20 cellular contexts compared by ENCODE assay signal in the genomic region with DNA sequence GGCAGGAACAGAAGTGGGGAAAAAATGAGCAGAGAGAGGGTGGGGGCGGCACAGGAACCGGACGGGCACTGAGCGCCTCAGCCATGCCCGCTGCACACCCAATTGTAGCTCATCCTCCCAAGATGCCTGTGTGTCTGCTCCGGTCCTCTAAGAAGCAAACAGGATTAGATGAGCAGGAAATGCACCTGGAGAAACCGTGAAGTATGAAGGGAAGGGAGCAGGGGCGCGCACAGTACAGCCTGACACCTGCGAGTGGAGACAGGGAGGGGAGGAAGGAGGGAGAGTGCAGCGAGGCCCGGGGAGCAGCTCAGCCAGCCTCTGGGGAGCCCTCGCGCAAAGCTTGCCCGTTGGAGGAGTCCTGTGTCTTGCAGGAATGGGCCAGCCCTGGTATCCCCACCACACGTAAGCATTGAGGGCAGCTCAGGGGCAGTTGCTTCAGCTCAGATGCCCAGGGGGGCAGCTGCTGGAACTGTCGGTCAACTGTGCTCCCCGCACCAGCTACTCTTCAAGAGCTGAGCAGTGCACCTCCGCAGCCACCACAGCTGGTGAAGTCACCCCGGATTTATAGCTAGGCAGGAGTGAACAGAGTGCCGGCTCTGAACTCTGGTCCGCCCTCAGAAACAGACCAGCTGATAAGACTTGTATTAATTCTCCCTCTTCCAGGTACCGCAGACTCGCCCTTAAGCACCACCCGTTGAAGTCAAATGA. TPM values are rescaled to one million over a fixed set of nuclear protein-coding genes. Genes with fewer than 3 reads are reported as not detected.
DNase-seq lines count a peak whose midpoint lies in the region; ATAC-seq and TF ChIP-seq lines count a peak whose summit lies in the region.
"Had no signal": no experiment of that assay in that cellular context is flagged by ENCODE, and none has a peak within 500 bp of the region (broad histone marks: within the 10 kb centered on the region; RNA-seq: fewer than 3 reads in every experiment).

No MANE protein-coding gene starts in this region.

- no peaks in the 10 kb centered on the region for H4K20me1 ChIP-seq in BLaER1 treated with 17β-estradiol and CSF1 and Interleukin-3, amounts not matched to agents 10 nM and 100 nM
- H4K20me1 ChIP-seq in IMR-90 (ENCODE audit: insufficient read depth, low read length) = no peaks in the 10 kb centered on the region

- H3K79me1 ChIP-seq in IMR-90 (ENCODE audit: low read depth in 1 of 2, low read length in 2 of 2) = no peaks in the 10 kb centered on the region

- no peaks in the 10 kb centered on the region for H3K36me3 Mint-ChIP-seq in activated naive CD8-positive, alpha-beta T cell treated with anti-CD3 and anti-CD28 coated beads, Interleukin-2, amount 50 U/mL, for 24 hours (ENCODE audit: low read depth)
- H3K36me3 Mint-ChIP-seq in naive thymus-derived CD8-positive, alpha-beta T cell = no peaks in the 10 kb centered on the region

- no peak overlapping the region for H4K5ac ChIP-seq in IMR-90 (ENCODE audit: low read depth, low read length)

- H2BK20ac ChIP-seq in IMR-90 (ENCODE audit: low read depth, low read length) = no peak overlapping the region

- POLR2A ChIA-PET in IMR-90 (lab: Charles Lee; ENCODE audit: unreplicated experiment) = no interaction called here
- POLR2A ChIA-PET in naive thymus-derived CD8-positive, alpha-beta T cell (lab: Charles Lee) = interaction anchor here (2.3 kb wide), 1 partner anchor 10 kb away, joined by 7 read pairs; no protein-coding TSS in a partner anchor

- H3K36me3 ChIP-seq in BLaER1 treated with 17β-estradiol and CSF1 and Interleukin-3, amounts not matched to agents 10 nM and 100 nM = no peaks in the 10 kb centered on the region
- no peaks in the 10 kb centered on the region for H3K36me3 ChIP-seq in IMR-90 (ENCODE audit: control insufficient read depth, insufficient read depth, low read length)
- H3K36me3 ChIP-seq: left lung, prostate gland, SJSA1, spleen, thyroid gland had no signal

- H2AK9ac ChIP-seq in IMR-90 (replicated peaks; ENCODE audit: low read depth, low read length, poor library complexity) = no peak overlapping the region

- dilution Hi-C loops in IMR-90 (cut with HindIII; ENCODE audit: low sequenced_read_pairs, unreplicated experiment) = no loop called here

- H3K9me3 Mint-ChIP-seq in activated naive CD8-positive, alpha-beta T cell treated with anti-CD3 and anti-CD28 coated beads, Interleukin-2, amount 50 U/mL, for 24 hours = no peaks in the 10 kb centered on the region
- H3K9me3 Mint-ChIP-seq in naive thymus-derived CD8-positive, alpha-beta T cell = no peaks in the 10 kb centered on the region

- no peaks in the 10 kb centered on the region for H3K9me3 ChIP-seq in BLaER1 treated with 17β-estradiol and CSF1 and Interleukin-3, amounts not matched to agents 10 nM and 100 nM (replicated peaks in 1 of 11)
- H3K9me3 ChIP-seq in IMR-90 (ENCODE audit: control insufficient read depth, insufficient read depth, low read length) = no peaks in the 10 kb centered on the region
- H3K9me3 ChIP-seq: left lung, prostate gland, SJSA1, spleen, thyroid gland had no signal

- no peak for TF ChIP-seq POLR2A in IMR-90 (IDR thresholded peaks at IDR 0.05; ENCODE audit: low read depth, low read length)

- H4K91ac ChIP-seq in IMR-90 (ENCODE audit: insufficient read depth, low read depth, low read length) = no peak overlapping the region

- no peak overlapping the region for H3K27ac ChIP-seq in BLaER1 treated with 17β-estradiol and CSF1 and Interleukin-3, amounts not matched to agents 10 nM and 100 nM
- H3K27ac ChIP-seq in IMR-90 (ENCODE audit: insufficient read depth, low read length) = no peak overlapping the region
- H3K27ac ChIP-seq: left lung, prostate gland, SJSA1, spleen, thyroid gland had no signal

- peaks cover 5 to 21% (median 18%) of the 10 kb centered on the region in 10 experiments; a peak in 17 of 20 replicates for H3K4me1 ChIP-seq in BLaER1 treated with 17β-estradiol and CSF1 and Interleukin-3, amounts not matched to agents 10 nM and 100 nM
- peaks cover 3% of the 10 kb centered on the region; the same call in 1 of the 2 replicates for H3K4me1 ChIP-seq in IMR-90 (ENCODE audit: control insufficient read depth, insufficient read depth, low read length)
- H3K4me1 ChIP-seq: left lung, prostate gland, SJSA1, thyroid gland had no signal

- no peak for TF ChIP-seq RAD21 in IMR-90 (IDR thresholded peaks at IDR 0.05; ENCODE audit: low read length)

- no TSS peak for BruUV-seq in IMR-90 (replicated peaks; lab: Mats Ljungman, UMichigan)

- H3K27me3 ChIP-seq in BLaER1 treated with 17β-estradiol and CSF1 and Interleukin-3, amounts not matched to agents 10 nM and 100 nM = no peaks in the 10 kb centered on the region
- H3K27me3 ChIP-seq in IMR-90 (ENCODE audit: control insufficient read depth, insufficient read depth, low read length) = no peaks in the 10 kb centered on the region
- H3K27me3 ChIP-seq: SJSA1, thyroid gland had no signal

- H3K14ac ChIP-seq in IMR-90 (replicated peaks; ENCODE audit: low read depth, low read length) = no peak overlapping the region

- no peak overlapping the region for H3K4me3 Mint-ChIP-seq in activated naive CD8-positive, alpha-beta T cell treated with anti-CD3 and anti-CD28 coated beads, Interleukin-2, amount 50 U/mL, for 24 hours
- peak overlapping the region in 7 of 10 donors; percentile 11 to 80 (median 46) for H3K4me3 Mint-ChIP-seq in naive thymus-derived CD8-positive, alpha-beta T cell

- no peaks in the 10 kb centered on the region for H3K9me1 ChIP-seq in IMR-90 (ENCODE audit: insufficient read depth, low read length)

- intact Hi-C loops in IMR-90 (cut with micrococcal nuclease) = no loop called here

- no peak overlapping the region for H2BK5ac ChIP-seq in IMR-90 (ENCODE audit: low read depth, low read length, poor library complexity, severe bottlenecking)

- H3K9ac ChIP-seq in BLaER1 treated with 17β-estradiol and CSF1 and Interleukin-3, amounts not matched to agents 10 nM and 100 nM = no peak overlapping the region
- H3K9ac ChIP-seq in IMR-90 (ENCODE audit: low read depth, low read length) = no peak overlapping the region

- no peak overlapping the region; the same call in 2 of the 3 replicates for H2BK15ac ChIP-seq in IMR-90 (ENCODE audit: low read depth, low read length)

- ATAC-seq in IMR-90 (ENCODE audit: low read depth) (no peak), HG02970 (IDR thresholded peaks at IDR 0.05; ENCODE audit: low FRiP score, unreplicated experiment) (no peak)
- ATAC-seq in activated naive CD8-positive, alpha-beta T cell treated with anti-CD3 and anti-CD28 coated beads, Interleukin-2, amount 50 U/mL, for 24 hours = peak; percentile 28
- peak; percentile 33 to 37 for ATAC-seq in naive thymus-derived CD8-positive, alpha-beta T cell
- ATAC-seq: activated CD4-positive, CD25-positive, alpha-beta regulatory T cell treated with anti-CD3 and anti-CD28 coated beads, Interleukin-2, amount 50 U/mL, for 24 hours; left lung had no signal

- peaks cover 4% of the 10 kb centered on the region for H3K4me1 Mint-ChIP-seq in activated naive CD8-positive, alpha-beta T cell treated with anti-CD3 and anti-CD28 coated beads, Interleukin-2, amount 50 U/mL, for 24 hours
- H3K4me1 Mint-ChIP-seq in naive thymus-derived CD8-positive, alpha-beta T cell = peaks cover 0 to 12% (median 7%) of the 10 kb centered on the region in 4 donors

- H3K4ac ChIP-seq in IMR-90 (ENCODE audit: low read depth, low read length) = no peak overlapping the region

- CTCF ChIA-PET in IMR-90 (lab: Yijun Ruan, JAX) = no interaction called here

- peaks cover 10% of the 10 kb centered on the region for H3K27me3 Mint-ChIP-seq in activated naive CD8-positive, alpha-beta T cell treated with anti-CD3 and anti-CD28 coated beads, Interleukin-2, amount 50 U/mL, for 24 hours
- H3K27me3 Mint-ChIP-seq in naive thymus-derived CD8-positive, alpha-beta T cell = peaks cover 4 to 22% (median 13%) of the 10 kb centered on the region in 5 donors

- DNase-seq in IMR-90 = no peak
- DNase-seq in activated naive CD8-positive, alpha-beta T cell treated with anti-CD3 and anti-CD28 coated beads, Interleukin-2, amount 50 U/mL, for 24 hours = no peak
- no peak for DNase-seq in naive thymus-derived CD8-positive, alpha-beta T cell
- no peak for DNase-seq in DMS153 (lab: John Stamatoyannopoulos, UW)
- DNase-seq in mucosa of gallbladder (ENCODE audit: low spot score) = no peak
- no peak for DNase-seq in HuH-7 (ENCODE audit: low spot score)
- DNase-seq: activated effector memory CD4-positive, alpha-beta T cell treated with Interleukin-2 at 50 U/mL for 16 hours; left lung; NCI-H146; NCI-H510A; OCI-M1; spleen; thyroid gland had no signal

- no peak overlapping the region for H3K27ac Mint-ChIP-seq in activated naive CD8-positive, alpha-beta T cell treated with anti-CD3 and anti-CD28 coated beads, Interleukin-2, amount 50 U/mL, for 24 hours
- H3K27ac Mint-ChIP-seq in naive thymus-derived CD8-positive, alpha-beta T cell = peak overlapping the region in 1 of 10 donors; percentile 68

- no peak overlapping the region for H2BK120ac ChIP-seq in IMR-90 (ENCODE audit: low read depth, low read length)

- no peak for TF ChIP-seq CTCF in IMR-90 (conservative IDR thresholded peaks at IDR 0.05; ENCODE audit: low read depth, low read length)

- no peak overlapping the region for H4K8ac ChIP-seq in IMR-90 (ENCODE audit: low read depth in 2 of 2, low read length in 2 of 2)

- WGBS in IMR-90 (ENCODE audit: extremely low coverage in 2 of 2, insufficient read length in 1 of 2), 2 experiments = 72% methylated on average over 14 of the region's 25 CpGs; no CpG with 5 or more reads in 1 of the 2 experiments

- no peak overlapping the region for H3K4me3 ChIP-seq in BLaER1 treated with 17β-estradiol and CSF1 and Interleukin-3, amounts not matched to agents 10 nM and 100 nM
- H3K4me3 ChIP-seq in IMR-90 (ENCODE audit: insufficient read depth, low read depth, low read length) = no peak overlapping the region
- H3K4me3 ChIP-seq: left lung, prostate gland, SJSA1, spleen, thyroid gland had no signal

- H3K18ac ChIP-seq in IMR-90 (ENCODE audit: low read depth, low read length) = no peak overlapping the region

- H2AK5ac ChIP-seq in IMR-90 (ENCODE audit: low read depth, low read length) = no peak overlapping the region

- no peak overlapping the region for H3K23ac ChIP-seq in IMR-90 (ENCODE audit: low read depth, low read length)

- H2AFZ ChIP-seq in IMR-90 (replicated peaks; ENCODE audit: low read length, poor library complexity) = peak overlapping the region; percentile 41

- H3K4me2 ChIP-seq in BLaER1 treated with 17β-estradiol and CSF1 and Interleukin-3, amounts not matched to agents 10 nM and 100 nM = peak overlapping the region in 8 of 11 experiments; percentile 19 to 60 (median 34); a peak in 14 of 22 replicates
- H3K4me2 ChIP-seq in IMR-90 (ENCODE audit: low read depth, low read length) = no peak overlapping the region

- in situ Hi-C loops in IMR-90 (cut with MboI; ENCODE audit: low sequenced_read_pairs) = no loop called here

- no peak overlapping the region for H3K56ac ChIP-seq in IMR-90 (ENCODE audit: extremely low read depth, insufficient read depth, low read length)

RNA-seq across cellular contexts. Expression of a gene that starts 7.0 kb away (rescaled TPM):
- 0.18 and 0.28 TPM in 2 replicates for total RNA-seq in IMR-90 (2012; rRNA removed)
- 0.10 and 0.48 TPM in 2 replicates for polyA plus RNA-seq in IMR-90 (2012; rRNA removed)
- polyA plus RNA-seq in IMR-90 (2012; cell fraction: cytosol; rRNA removed) = 0.14 TPM in 1 of 2 replicates, not detected in the other
- polyA plus RNA-seq in IMR-90 (2012; cell fraction: nucleus; rRNA removed; ENCODE audit: low replicate concordance) = 0.15 and 0.33 TPM in 2 replicates
- total RNA-seq in naive thymus-derived CD8-positive, alpha-beta T cell = under 1 TPM; 0.22 to 0.60 TPM
- under 1 TPM; 0.16 to 0.51 (median 0.46) TPM for polyA plus RNA-seq in naive thymus-derived CD8-positive, alpha-beta T cell
- total RNA-seq in mucosa of gallbladder = 10.2 TPM
- total RNA-seq: frontal cortex, H1, SJSA1 had no signal

RNA-seq across cellular contexts. Expression of a gene that starts 24.8 kb away (rescaled TPM):
- 2.0 and 2.2 TPM in 2 replicates for total RNA-seq in IMR-90 (2012; rRNA removed)
- 11.9 and 12.0 TPM in 2 replicates for polyA plus RNA-seq in IMR-90 (2012; rRNA removed)
- polyA plus RNA-seq in IMR-90 (2012; cell fraction: cytosol; rRNA removed) = 11.1 and 16.7 TPM in 2 replicates
- 5.0 and 5.4 TPM in 2 replicates for polyA plus RNA-seq in IMR-90 (2012; cell fraction: nucleus; rRNA removed; ENCODE audit: low replicate concordance)
- 100 to 1,000 TPM; 388 to 396 TPM for total RNA-seq in naive thymus-derived CD8-positive, alpha-beta T cell
- 1,000 to 10,000 TPM in 2 of 3 donors, 100 to 1,000 TPM in 1; 998 to 1,325 (median 1,191) TPM for polyA plus RNA-seq in naive thymus-derived CD8-positive, alpha-beta T cell
- total RNA-seq in mucosa of gallbladder = 37.9 TPM

RNA-seq across cellular contexts. Expression of a gene that starts 51.1 kb away (rescaled TPM):
- total RNA-seq in IMR-90 (2012; rRNA removed) (under 0.01 TPM in 2 replicates), mucosa of gallbladder (2.0 TPM)
- polyA plus RNA-seq in IMR-90 (2012; rRNA removed) = 0.80 TPM in 2 replicates
- 0.05 and 0.24 TPM in 2 replicates for polyA plus RNA-seq in IMR-90 (2012; cell fraction: cytosol; rRNA removed)
- polyA plus RNA-seq in IMR-90 (2012; cell fraction: nucleus; rRNA removed; ENCODE audit: low replicate concordance) = 5.7 and 10.3 TPM in 2 replicates
- 1 to 10 TPM; 6.8 to 7.5 TPM for total RNA-seq in naive thymus-derived CD8-positive, alpha-beta T cell
- polyA plus RNA-seq in naive thymus-derived CD8-positive, alpha-beta T cell = under 1 TPM in 2 of 3 donors, not detected in 1; 0.50 to 0.76 TPM

Comparison
In these comparisons a context has a peak if more than half of its experiments do, and no peak if none do; other contexts are left out.
1. ATAC-seq: peak in activated naive CD8-positive, alpha-beta T cell treated with anti-CD3 and anti-CD28 coated beads, Interleukin-2, amount 50 U/mL, for 24 hours (single experiment) and naive thymus-derived CD8-positive, alpha-beta T cell (2 of 2); none in IMR-90 (single experiment) and HG02970 (single experiment).
2. RNA of a gene that starts 24.8 kb away (total RNA-seq): 388 to 396 TPM in naive thymus-derived CD8-positive, alpha-beta T cell and 37.9 TPM in mucosa of gallbladder (single experiment); 2.0 to 2.2 TPM in IMR-90; every median in the first group is over 10 times any median in the second.